18 cellular contexts compared by ENCODE assay signal in genomic region chr12:45331552-45331951, GRCh38.
"Had no signal": no experiment of that assay in that cellular context is flagged by ENCODE, and none has a peak within 500 bp of the region (broad histone marks: within the 10 kb centered on the region; RNA-seq: fewer than 3 reads in every experiment).

No MANE protein-coding gene starts in this region.

- H3K27me3 Mint-ChIP-seq: naive thymus-derived CD8-positive, alpha-beta T cell had no signal

- H3K27me3 ChIP-seq: brain microvascular endothelial cell, stomach had no signal

- DNase-seq: activated CD4-positive, alpha-beta T cell treated with anti-CD3 and anti-CD28 coated beads, Interleukin-2, amount 50 U/mL, for 4 hours; activated effector memory CD4-positive, alpha-beta T cell treated with anti-CD3 and anti-CD28 coated beads, Interleukin-2, amount 50 U/mL, for 16 hours; activated T-cell treated with anti-CD3 and anti-CD28 coated beads, Interleukin-2, amount 50 U/mL, for 4 hours; brain microvascular endothelial cell; cerebellar nuclear complex; endodermal cell; glutamatergic neuron; immature natural killer cell; mammary epithelial cell; mucosa of descending colon; naive thymus-derived CD8-positive, alpha-beta T cell; right cardiac atrium; small intestine; stomach had no signal

- H3K9me3 Mint-ChIP-seq: activated naive CD4-positive, alpha-beta T cell treated with anti-CD3 and anti-CD28 coated beads, Interleukin-2, amount 50 U/mL, for 72 hours; activated T-cell treated with anti-CD3 and anti-CD28 coated beads, Interleukin-2, amount 50 U/mL, for 4 hours; endodermal cell; immature natural killer cell; naive thymus-derived CD8-positive, alpha-beta T cell had no signal

- H3K9me3 ChIP-seq: mucosa of descending colon, stomach, thoracic aorta had no signal

- H3K27ac Mint-ChIP-seq: activated naive CD4-positive, alpha-beta T cell treated with anti-CD3 and anti-CD28 coated beads, Interleukin-2, amount 50 U/mL, for 72 hours; endodermal cell; naive thymus-derived CD8-positive, alpha-beta T cell had no signal

- H3K4me3 ChIP-seq: mucosa of descending colon, stomach, thoracic aorta had no signal

- H3K4me3 Mint-ChIP-seq: activated T-cell treated with anti-CD3 and anti-CD28 coated beads, Interleukin-2, amount 50 U/mL, for 4 hours; endodermal cell; immature natural killer cell; naive thymus-derived CD8-positive, alpha-beta T cell had no signal

- H3K27ac ChIP-seq: brain microvascular endothelial cell, stomach had no signal

- H3K36me3 ChIP-seq: thoracic aorta had no signal

- ATAC-seq: activated CD4-positive, CD25-positive, alpha-beta regulatory T cell treated with anti-CD3 and anti-CD28 coated beads, Interleukin-2, amount 50 U/mL, for 24 hours; activated naive CD4-positive, alpha-beta T cell treated with anti-CD3 and anti-CD28 coated beads, Interleukin-2, amount 50 U/mL, for 72 hours; activated T-cell treated with anti-CD3 and anti-CD28 coated beads, Interleukin-2, amount 50 U/mL, for 4 hours; left lobe of liver; mucosa of descending colon; naive thymus-derived CD8-positive, alpha-beta T cell; right cardiac atrium had no signal
